ENCODE assay signal across 8 cellular contexts in genomic region chr17:5419959-5420653, GRCh38. TPM values are rescaled to one million over a fixed set of nuclear protein-coding genes. Genes with fewer than 3 reads are reported as not detected.
DNase-seq lines count a peak whose midpoint lies in the region; ATAC-seq and TF ChIP-seq lines count a peak whose summit lies in the region.

A gene with protein sequence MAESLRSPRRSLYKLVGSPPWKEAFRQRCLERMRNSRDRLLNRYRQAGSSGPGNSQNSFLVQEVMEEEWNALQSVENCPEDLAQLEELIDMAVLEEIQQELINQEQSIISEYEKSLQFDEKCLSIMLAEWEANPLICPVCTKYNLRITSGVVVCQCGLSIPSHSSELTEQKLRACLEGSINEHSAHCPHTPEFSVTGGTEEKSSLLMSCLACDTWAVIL (plus strand): TSS chr17:5420182. CDS start chr17:5420211, 29 bp downstream.

- peak; percentile 53 for ATAC-seq in GM21528 (IDR thresholded peaks at IDR 0.05; ENCODE audit: low FRiP score, unreplicated experiment)
- ATAC-seq in stimulated activated naive CD8-positive, alpha-beta T cell treated with anti-CD3 and anti-CD28 coated beads, Interleukin-15, amount 100 ng/mL, for 72 hours = peak; percentile 79

- H3K4me1 Mint-ChIP-seq in IgD-negative memory B cell (peaks cover 12 to 26% (median 17%) of the 10 kb centered on the region in 3 donors), nephron (peaks cover 26% of the 10 kb centered on the region)
- peaks cover 32% of the 10 kb centered on the region for H3K4me1 Mint-ChIP-seq in activated T-helper 1 cell treated with anti-CD3 and anti-CD28 coated beads, Interleukin-12 subunit alpha, Interleukin-12 subunit beta, Interleukin-2, Interleukin-4 antibody, amounts not matched to agents 30 ng/mL and 10 ng/mL and 1 ng/mL, durations not matched to agents 14 hours and 24 hours and 36 hours (ENCODE audit: low read depth)
- H3K4me1 Mint-ChIP-seq in stimulated activated naive CD8-positive, alpha-beta T cell treated with anti-CD3 and anti-CD28 coated beads, Interleukin-15, amount 100 ng/mL, for 72 hours = peaks cover 43% of the 10 kb centered on the region

- DNase-seq in DMS114 treated with DMSO at 0.1 percent for 48 hours (lab: John Stamatoyannopoulos, UW; ENCODE audit: unreplicated experiment) (peak; percentile 93), Peyer's patch (peak; percentile 90 to 96 (median 92)), fibroblast of mammary gland (ENCODE audit: low read depth) (peak; percentile 81)
- DNase-seq in activated T-helper 1 cell treated with anti-CD3 and anti-CD28 coated beads, Interleukin-12 subunit alpha, Interleukin-12 subunit beta, Interleukin-2, Interleukin-4 antibody, amounts not matched to agents 30 ng/mL and 10 ng/mL and 1 ng/mL, durations not matched to agents 14 hours and 24 hours and 36 hours (ENCODE audit: low spot score) = peak; percentile 82
- peak in 1 of 2 donors; percentile 87 for DNase-seq in stimulated activated naive CD8-positive, alpha-beta T cell treated with anti-CD3 and anti-CD28 coated beads, Interleukin-15, amount 100 ng/mL, for 72 hours

- H3K4me3 Mint-ChIP-seq in IgD-negative memory B cell (peak within 1 kb of the TSS; percentile 96 to 99 (median 98)), nephron (peak within 1 kb of the TSS; percentile 96 to 100 (median 99))
- H3K4me3 Mint-ChIP-seq in activated T-helper 1 cell treated with anti-CD3 and anti-CD28 coated beads, Interleukin-12 subunit alpha, Interleukin-12 subunit beta, Interleukin-2, Interleukin-4 antibody, amounts not matched to agents 30 ng/mL and 10 ng/mL and 1 ng/mL, durations not matched to agents 14 hours and 24 hours and 36 hours = peak within 1 kb of the TSS; percentile 100
- H3K4me3 Mint-ChIP-seq in stimulated activated naive CD8-positive, alpha-beta T cell treated with anti-CD3 and anti-CD28 coated beads, Interleukin-15, amount 100 ng/mL, for 72 hours = peak within 1 kb of the TSS; percentile 88 to 94

- TF ChIP-seq CTCF in Peyer's patch (IDR thresholded peaks at IDR 0.05) (no peak), fibroblast of mammary gland (conservative IDR thresholded peaks at IDR 0.05; ENCODE audit: control insufficient read depth, insufficient read depth, low read depth, low read length) (no peak), nephron (IDR thresholded peaks at IDR 0.05; ENCODE audit: unreplicated experiment in 3 of 3) (no peak)

- no peaks in the 10 kb centered on the region for H3K9me3 Mint-ChIP-seq in IgD-negative memory B cell
- no peaks in the 10 kb centered on the region for H3K9me3 Mint-ChIP-seq in activated T-helper 1 cell treated with anti-CD3 and anti-CD28 coated beads, Interleukin-12 subunit alpha, Interleukin-12 subunit beta, Interleukin-2, Interleukin-4 antibody, amounts not matched to agents 30 ng/mL and 10 ng/mL and 1 ng/mL, durations not matched to agents 14 hours and 24 hours and 36 hours
- no peaks in the 10 kb centered on the region for H3K9me3 Mint-ChIP-seq in nephron
- H3K9me3 Mint-ChIP-seq in stimulated activated naive CD8-positive, alpha-beta T cell treated with anti-CD3 and anti-CD28 coated beads, Interleukin-15, amount 100 ng/mL, for 72 hours = no peaks in the 10 kb centered on the region

- H3K4me1 ChIP-seq in Peyer's patch = peaks cover 0 to 32% (median 12%) of the 10 kb centered on the region in 4 donors

- H3K9me3 ChIP-seq in Peyer's patch = no peaks in the 10 kb centered on the region

- H3K27ac Mint-ChIP-seq in IgD-negative memory B cell = peak within 1 kb of the TSS; percentile 97 to 100 (median 99)
- peak within 1 kb of the TSS; percentile 99 for H3K27ac Mint-ChIP-seq in activated T-helper 1 cell treated with anti-CD3 and anti-CD28 coated beads, Interleukin-12 subunit alpha, Interleukin-12 subunit beta, Interleukin-2, Interleukin-4 antibody, amounts not matched to agents 30 ng/mL and 10 ng/mL and 1 ng/mL, durations not matched to agents 14 hours and 24 hours and 36 hours
- peak within 1 kb of the TSS; percentile 82 to 99 (median 96) for H3K27ac Mint-ChIP-seq in nephron
- peak within 1 kb of the TSS; percentile 98 to 99 for H3K27ac Mint-ChIP-seq in stimulated activated naive CD8-positive, alpha-beta T cell treated with anti-CD3 and anti-CD28 coated beads, Interleukin-15, amount 100 ng/mL, for 72 hours

- H3K4me3 ChIP-seq in Peyer's patch (peak within 1 kb of the TSS; percentile 71 to 83 (median 74)), fibroblast of mammary gland (ENCODE audit: control insufficient read depth, low read depth, low read length) (peak within 1 kb of the TSS; percentile 95)

- H3K36me3 Mint-ChIP-seq in IgD-negative memory B cell (peaks cover 3% of the 10 kb centered on the region), nephron (ENCODE audit: low read depth) (peaks cover 42% of the 10 kb centered on the region)
- peaks cover 32% of the 10 kb centered on the region for H3K36me3 Mint-ChIP-seq in activated T-helper 1 cell treated with anti-CD3 and anti-CD28 coated beads, Interleukin-12 subunit alpha, Interleukin-12 subunit beta, Interleukin-2, Interleukin-4 antibody, amounts not matched to agents 30 ng/mL and 10 ng/mL and 1 ng/mL, durations not matched to agents 14 hours and 24 hours and 36 hours (ENCODE audit: low read depth)

- peak; percentile 52 to 62 for TF ChIP-seq POLR2A in Peyer's patch (IDR thresholded peaks at IDR 0.05)

- peak within 1 kb of the TSS; percentile 89 to 97 (median 92) for H3K27ac ChIP-seq in Peyer's patch

- intact Hi-C loops in activated T-helper 1 cell treated with anti-CD3 and anti-CD28 coated beads, Interleukin-12 subunit alpha, Interleukin-12 subunit beta, Interleukin-2, Interleukin-4 antibody, amounts not matched to agents 30 ng/mL and 10 ng/mL and 1 ng/mL, durations not matched to agents 14 hours and 24 hours and 36 hours (cut with micrococcal nuclease) = loop anchor here (1.0 to 10.0 kb wide), 7 partner anchors 19 to 473 kb away; partner anchors contain the start of genes C1QBP, DERL2, MIS12 and PFN1

- H3K36me3 ChIP-seq in Peyer's patch = peaks cover 0 to 44% (median 0%) of the 10 kb centered on the region in 3 donors

- H3K27me3 Mint-ChIP-seq in IgD-negative memory B cell (no peaks in the 10 kb centered on the region), nephron (ENCODE audit: low read depth) (no peaks in the 10 kb centered on the region)
- no peaks in the 10 kb centered on the region for H3K27me3 Mint-ChIP-seq in activated T-helper 1 cell treated with anti-CD3 and anti-CD28 coated beads, Interleukin-12 subunit alpha, Interleukin-12 subunit beta, Interleukin-2, Interleukin-4 antibody, amounts not matched to agents 30 ng/mL and 10 ng/mL and 1 ng/mL, durations not matched to agents 14 hours and 24 hours and 36 hours (ENCODE audit: insufficient read depth)
- H3K27me3 Mint-ChIP-seq in stimulated activated naive CD8-positive, alpha-beta T cell treated with anti-CD3 and anti-CD28 coated beads, Interleukin-15, amount 100 ng/mL, for 72 hours = no peaks in the 10 kb centered on the region

- H3K27me3 ChIP-seq in Peyer's patch = no peaks in the 10 kb centered on the region

RNA-seq across cellular contexts. Expression of the gene that starts here (rescaled TPM):
- polyA plus RNA-seq in IgD-negative memory B cell = 36.8 TPM
- total RNA-seq in Peyer's patch = 10 to 100 TPM; 27.8 to 96.6 (median 49.6) TPM
- 61.0 and 67.0 TPM in 2 replicates for total RNA-seq in activated T-helper 1 cell treated with anti-CD3 and anti-CD28 coated beads, Interleukin-12 subunit alpha, Interleukin-12 subunit beta, Interleukin-2, Interleukin-4 antibody, amounts not matched to agents 30 ng/mL and 10 ng/mL and 1 ng/mL, durations not matched to agents 14 hours and 24 hours and 36 hours
